In the genomic region with DNA sequence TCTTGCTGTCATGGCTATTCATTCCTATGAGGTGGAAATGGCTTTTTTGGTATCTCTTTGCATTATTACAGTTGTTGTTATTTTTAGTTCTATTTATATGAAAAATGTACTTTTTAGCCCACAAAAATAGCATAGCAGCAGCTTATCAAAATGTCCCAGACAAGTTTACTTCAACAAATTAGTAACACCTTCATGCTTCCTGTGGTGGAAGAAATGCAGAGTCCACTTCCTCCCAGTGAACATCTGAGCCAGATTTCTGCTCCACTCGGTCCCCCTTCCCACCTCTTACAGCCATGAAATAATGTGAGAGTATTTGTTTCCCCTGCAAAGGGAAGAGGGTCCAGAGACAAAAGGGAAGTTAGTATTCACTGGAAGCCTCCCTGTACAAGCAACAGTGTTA, we compare ENCODE assay signal across 29 cellular contexts.
"Had no signal": no experiment of that assay in that cellular context is flagged by ENCODE, and none has a peak within 500 bp of the region (broad histone marks: within the 10 kb centered on the region; RNA-seq: fewer than 3 reads in every experiment).

No MANE protein-coding gene starts in this region.

- H3K27ac ChIP-seq: ascending aorta, brain microvascular endothelial cell, left ventricle myocardium inferior, ovary, psoas muscle, sigmoid colon had no signal

- H3K27me3 Mint-ChIP-seq: activated CD4-positive, alpha-beta memory T cell treated with anti-CD3 and anti-CD28 coated beads, Interleukin-2, amount 10 ng/mL, durations not matched to agents 7 days and 5 days; activated CD4-positive, alpha-beta T cell treated with anti-CD3 and anti-CD28 coated beads, Interleukin-2, amount 10 ng/mL, durations not matched to agents 24 days and 14 days; activated naive CD4-positive, alpha-beta T cell treated with anti-CD3 and anti-CD28 coated beads, Interleukin-2, amount 10 ng/mL, durations not matched to agents 7 days and 5 days; activated naive CD8-positive, alpha-beta T cell treated with anti-CD3 and anti-CD28 coated beads, Interleukin-2, amount 10 ng/mL, durations not matched to agents 7 days and 5 days; activated T-cell treated with anti-CD3 and anti-CD28 coated beads, Interleukin-2, amount 50 U/mL, for 24 hours; naive B cell; stimulated activated memory B cell treated with anti-CD40 and anti-IgM and Interleukin-4, amounts not matched to agents 10 μg/mL and 1 μg/mL and 100 μg/mL, for 72 hours; stimulated activated naive CD8-positive, alpha-beta T cell treated with anti-CD3 and anti-CD28 coated beads, Interleukin-15, amount 100 ng/mL, for 72 hours had no signal

- H3K27me3 ChIP-seq: ascending aorta, brain microvascular endothelial cell, esophagus squamous epithelium, ovary, sigmoid colon had no signal

- H3K4me3 ChIP-seq: ascending aorta, esophagus squamous epithelium, left ventricle myocardium inferior, lung, ovary, psoas muscle, sigmoid colon had no signal

- DNase-seq: activated CD4-positive, alpha-beta memory T cell treated with anti-CD3 and anti-CD28 coated beads, Interleukin-2, amount 10 ng/mL, durations not matched to agents 7 days and 5 days; activated CD4-positive, alpha-beta T cell treated with anti-CD3 and anti-CD28 coated beads, Interleukin-2, amount 10 ng/mL, durations not matched to agents 24 days and 14 days; activated CD4-positive, CD25-positive, alpha-beta regulatory T cell treated with anti-CD3 and anti-CD28 coated beads, Interleukin-2, amount 50 U/mL, for 72 hours; activated CD8-positive, alpha-beta memory T cell treated with anti-CD3 and anti-CD28 coated beads, Interleukin-2, amount 50 U/mL, for 48 hours; activated gamma-delta T cell; activated naive CD4-positive, alpha-beta T cell treated with anti-CD3 and anti-CD28 coated beads, Interleukin-2, amount 10 ng/mL, durations not matched to agents 7 days and 5 days; activated naive CD8-positive, alpha-beta T cell treated with anti-CD3 and anti-CD28 coated beads, Interleukin-2, amount 10 ng/mL, durations not matched to agents 7 days and 5 days; activated T-cell treated with anti-CD3 and anti-CD28 coated beads, Interleukin-2, amount 50 U/mL, for 24 hours; brain microvascular endothelial cell; caudate nucleus; cortex of kidney; esophagus squamous epithelium; foreskin melanocyte; left ventricle myocardium inferior; naive B cell; nephron progenitor cell; ovary; psoas muscle; sigmoid colon; small intestine; stimulated activated CD4-positive, alpha-beta T cell treated with anti-CD3 and anti-CD28 coated beads, Interleukin-1b, Interleukin-23, amount 100 ng/mL, for 48 hours; stimulated activated CD4-positive, alpha-beta T cell treated with anti-CD3 and anti-CD28 coated beads, Interleukin-4, amount 100 ng/mL, for 4 hours; stimulated activated CD8-positive, alpha-beta memory T cell treated with anti-CD3 and anti-CD28 coated beads, Interleukin-4, amount 100 ng/mL, for 48 hours; stimulated activated naive CD8-positive, alpha-beta T cell treated with anti-CD3 and anti-CD28 coated beads, Interleukin-15, amount 100 ng/mL, for 72 hours; substantia nigra; T-helper 9 cell had no signal

- H3K36me3 ChIP-seq: esophagus squamous epithelium, left ventricle myocardium inferior, ovary had no signal

- H3K4me3 Mint-ChIP-seq: activated CD4-positive, alpha-beta memory T cell treated with anti-CD3 and anti-CD28 coated beads, Interleukin-2, amount 10 ng/mL, durations not matched to agents 7 days and 5 days; activated CD4-positive, alpha-beta T cell treated with anti-CD3 and anti-CD28 coated beads, Interleukin-2, amount 10 ng/mL, durations not matched to agents 24 days and 14 days; activated naive CD4-positive, alpha-beta T cell treated with anti-CD3 and anti-CD28 coated beads, Interleukin-2, amount 10 ng/mL, durations not matched to agents 7 days and 5 days; activated naive CD8-positive, alpha-beta T cell treated with anti-CD3 and anti-CD28 coated beads, Interleukin-2, amount 10 ng/mL, durations not matched to agents 7 days and 5 days; activated T-cell treated with anti-CD3 and anti-CD28 coated beads, Interleukin-2, amount 50 U/mL, for 24 hours; naive B cell; nephron progenitor cell; stimulated activated memory B cell treated with anti-CD40 and anti-IgM and Interleukin-4, amounts not matched to agents 10 μg/mL and 1 μg/mL and 100 μg/mL, for 72 hours; stimulated activated naive CD8-positive, alpha-beta T cell treated with anti-CD3 and anti-CD28 coated beads, Interleukin-15, amount 100 ng/mL, for 72 hours had no signal

- ATAC-seq: psoas muscle; stimulated activated memory B cell treated with anti-CD40 and anti-IgM and Interleukin-4, amounts not matched to agents 10 μg/mL and 1 μg/mL and 100 μg/mL, for 72 hours; stimulated activated naive CD8-positive, alpha-beta T cell treated with anti-CD3 and anti-CD28 coated beads, Interleukin-15, amount 100 ng/mL, for 72 hours had no signal

- FAIRE-seq: small intestine had no signal

- H3K36me3 Mint-ChIP-seq: activated naive CD4-positive, alpha-beta T cell treated with anti-CD3 and anti-CD28 coated beads, Interleukin-2, amount 10 ng/mL, durations not matched to agents 7 days and 5 days; activated naive CD8-positive, alpha-beta T cell treated with anti-CD3 and anti-CD28 coated beads, Interleukin-2, amount 10 ng/mL, durations not matched to agents 7 days and 5 days; naive B cell; stimulated activated memory B cell treated with anti-CD40 and anti-IgM and Interleukin-4, amounts not matched to agents 10 μg/mL and 1 μg/mL and 100 μg/mL, for 72 hours had no signal

- H3K27ac Mint-ChIP-seq: activated CD4-positive, alpha-beta memory T cell treated with anti-CD3 and anti-CD28 coated beads, Interleukin-2, amount 10 ng/mL, durations not matched to agents 7 days and 5 days; activated CD4-positive, alpha-beta T cell treated with anti-CD3 and anti-CD28 coated beads, Interleukin-2, amount 10 ng/mL, durations not matched to agents 24 days and 14 days; activated naive CD4-positive, alpha-beta T cell treated with anti-CD3 and anti-CD28 coated beads, Interleukin-2, amount 10 ng/mL, durations not matched to agents 7 days and 5 days; activated naive CD8-positive, alpha-beta T cell treated with anti-CD3 and anti-CD28 coated beads, Interleukin-2, amount 10 ng/mL, durations not matched to agents 7 days and 5 days; activated T-cell treated with anti-CD3 and anti-CD28 coated beads, Interleukin-2, amount 50 U/mL, for 24 hours; naive B cell; nephron progenitor cell; stimulated activated memory B cell treated with anti-CD40 and anti-IgM and Interleukin-4, amounts not matched to agents 10 μg/mL and 1 μg/mL and 100 μg/mL, for 72 hours; stimulated activated naive CD8-positive, alpha-beta T cell treated with anti-CD3 and anti-CD28 coated beads, Interleukin-15, amount 100 ng/mL, for 72 hours had no signal

- H3K4me1 Mint-ChIP-seq: activated CD4-positive, alpha-beta memory T cell treated with anti-CD3 and anti-CD28 coated beads, Interleukin-2, amount 10 ng/mL, durations not matched to agents 7 days and 5 days; activated CD4-positive, alpha-beta T cell treated with anti-CD3 and anti-CD28 coated beads, Interleukin-2, amount 10 ng/mL, durations not matched to agents 24 days and 14 days; activated naive CD4-positive, alpha-beta T cell treated with anti-CD3 and anti-CD28 coated beads, Interleukin-2, amount 10 ng/mL, durations not matched to agents 7 days and 5 days; activated naive CD8-positive, alpha-beta T cell treated with anti-CD3 and anti-CD28 coated beads, Interleukin-2, amount 10 ng/mL, durations not matched to agents 7 days and 5 days; naive B cell; stimulated activated memory B cell treated with anti-CD40 and anti-IgM and Interleukin-4, amounts not matched to agents 10 μg/mL and 1 μg/mL and 100 μg/mL, for 72 hours; stimulated activated naive CD8-positive, alpha-beta T cell treated with anti-CD3 and anti-CD28 coated beads, Interleukin-15, amount 100 ng/mL, for 72 hours had no signal

- H3K9me3 Mint-ChIP-seq: activated CD4-positive, alpha-beta T cell treated with anti-CD3 and anti-CD28 coated beads, Interleukin-2, amount 10 ng/mL, durations not matched to agents 24 days and 14 days; activated naive CD4-positive, alpha-beta T cell treated with anti-CD3 and anti-CD28 coated beads, Interleukin-2, amount 10 ng/mL, durations not matched to agents 7 days and 5 days; activated naive CD8-positive, alpha-beta T cell treated with anti-CD3 and anti-CD28 coated beads, Interleukin-2, amount 10 ng/mL, durations not matched to agents 7 days and 5 days; activated T-cell treated with anti-CD3 and anti-CD28 coated beads, Interleukin-2, amount 50 U/mL, for 24 hours; stimulated activated memory B cell treated with anti-CD40 and anti-IgM and Interleukin-4, amounts not matched to agents 10 μg/mL and 1 μg/mL and 100 μg/mL, for 72 hours; stimulated activated naive CD8-positive, alpha-beta T cell treated with anti-CD3 and anti-CD28 coated beads, Interleukin-15, amount 100 ng/mL, for 72 hours had no signal

- H3K4me1 ChIP-seq: psoas muscle had no signal

- H3K9me3 ChIP-seq: ascending aorta, esophagus squamous epithelium, left ventricle myocardium inferior, ovary, psoas muscle, sigmoid colon had no signal
